Comparison of ENCODE assay signal across 14 cellular contexts in genomic region chr5:142507528-142507927, GRCh38.
A peak's percentile ranks its signal among the peaks of the same experiment; 100 is the strongest.
DNase-seq lines count a peak whose midpoint lies in the region; ATAC-seq, FAIRE-seq and TF ChIP-seq lines count a peak whose summit lies in the region.
"Had no signal": no experiment of that assay in that cellular context is flagged by ENCODE, and none has a peak within 500 bp of the region (broad histone marks: within the 10 kb centered on the region; RNA-seq: fewer than 3 reads in every experiment).

No MANE protein-coding gene starts in this region.

- H3K36me3 ChIP-seq in HepG2 (replicated peaks in 1 of 2; ENCODE audit: control insufficient read depth in 1 of 2, insufficient read depth in 2 of 2, low read length in 2 of 2) (no peaks in the 10 kb centered on the region; a peak in 1 of 5 replicates), right lobe of liver (no peaks in the 10 kb centered on the region), subcutaneous abdominal adipose tissue (ENCODE audit: control insufficient read depth in 5 of 5, insufficient read depth in 5 of 5, low read length in 5 of 5) (no peaks in the 10 kb centered on the region), gastroesophageal sphincter (no peaks in the 10 kb centered on the region)
- H3K36me3 ChIP-seq: BLaER1 had no signal

- H3K79me2 ChIP-seq in HepG2 (ENCODE audit: insufficient read depth, low read length), result no peaks in the 10 kb centered on the region

- H3K4me2 ChIP-seq in HepG2 (ENCODE audit: low read depth, low read length), result peak overlapping the region; percentile 50
- H3K4me2 ChIP-seq: BLaER1 had no signal

- ATAC-seq in HepG2 (peak; percentile 75), right lobe of liver (no peak), HG03439 (IDR thresholded peaks at IDR 0.05; ENCODE audit: unreplicated experiment) (peak; percentile 59), foreskin keratinocyte (peak; percentile 79), gastroesophageal sphincter (no peak), HG03378 (IDR thresholded peaks at IDR 0.05; ENCODE audit: unreplicated experiment) (no peak)
- ATAC-seq: Panc1 had no signal

- H3K4me3 ChIP-seq in HepG2 (replicated peaks in 1 of 3; ENCODE audit: insufficient read depth in 1 of 3, low read depth in 2 of 3, low read length in 3 of 3) (no peak overlapping the region), right lobe of liver (no peak overlapping the region), subcutaneous abdominal adipose tissue (ENCODE audit: low read depth in 1 of 5, low read length in 5 of 5) (peak overlapping the region in 3 of 5 donors; percentile 5 to 22 (median 8)), gastroesophageal sphincter (peak overlapping the region in 1 of 2 donors; percentile 2)
- H3K4me3 ChIP-seq: BLaER1 had no signal

- FAIRE-seq in HepG2 (lab: Jason Lieb, UNC), result no peak
- FAIRE-seq: endothelial cell of umbilical vein had no signal

- intact Hi-C loops in HepG2 (cut with micrococcal nuclease; ENCODE audit: unreplicated experiment) (no loop called here), right lobe of liver (cut with DNase I) (no loop called here)

- TF ChIP-seq RAD21 in HepG2 (CRISPR knock-in tag; IDR thresholded peaks at IDR 0.05), result no peak

- no peak overlapping the region for H3K27ac ChIP-seq in HepG2 (ENCODE audit: extremely low read length, insufficient read depth, low read length)
- peak overlapping the region in 1 of 3 donors; percentile 62 for H3K27ac ChIP-seq in right lobe of liver
- no peak overlapping the region for H3K27ac ChIP-seq in foreskin keratinocyte
- H3K27ac ChIP-seq in subcutaneous abdominal adipose tissue (ENCODE audit: low read depth, low read length), result peak overlapping the region; percentile 64
- H3K27ac ChIP-seq in gastroesophageal sphincter, result peak overlapping the region in 2 of 4 donors; percentile 53 to 61
- H3K27ac ChIP-seq: BLaER1, HL-60 had no signal

- H3K27me3 ChIP-seq in HepG2 (ENCODE audit: control insufficient read depth in 1 of 2, insufficient read depth in 2 of 2, low read length in 2 of 2) (no peaks in the 10 kb centered on the region), right lobe of liver (no peaks in the 10 kb centered on the region), foreskin keratinocyte (no peaks in the 10 kb centered on the region), subcutaneous abdominal adipose tissue (ENCODE audit: control insufficient read depth in 5 of 5, insufficient read depth in 4 of 5, low read length in 5 of 5) (no peaks in the 10 kb centered on the region), gastroesophageal sphincter (no peaks in the 10 kb centered on the region)
- H3K27me3 ChIP-seq: BLaER1 had no signal

- in situ Hi-C loops in HepG2 (cut with HindIII; ENCODE audit: extremely low pct_ligation_motif_present, low pct_unique_long_range_greater_than_20kb), result no loop called here

- no TSS peak for BruUV-seq in HepG2 (replicated peaks; lab: Mats Ljungman, UMichigan)

- TF ChIP-seq EP300 in HepG2 (IDR thresholded peaks at IDR 0.05; ENCODE audit: low read depth in 2 of 2, low read length in 2 of 2), result no peak
- no peak for TF ChIP-seq EP300 in HepG2 (CRISPR knock-in tag; IDR thresholded peaks at IDR 0.05; ENCODE audit: borderline replicate concordance)
- TF ChIP-seq EP300 in gastroesophageal sphincter (IDR thresholded peaks at IDR 0.05), result no peak

- TF ChIP-seq CTCF in HepG2 (CRISPR knock-in tag; IDR thresholded peaks at IDR 0.05), result no peak
- no peak for TF ChIP-seq CTCF in right lobe of liver (IDR thresholded peaks at IDR 0.05)
- TF ChIP-seq CTCF in foreskin keratinocyte (conservative IDR thresholded peaks at IDR 0.05), result no peak
- no peak for TF ChIP-seq CTCF in gastroesophageal sphincter (IDR thresholded peaks at IDR 0.05)

- CTCF ChIA-PET in HepG2 (lab: Yijun Ruan, JAX; ENCODE audit: low intra/inter-chr PET ratio, low total read pairs), result no interaction called here

- POLR2A ChIA-PET in HepG2 (lab: Yijun Ruan, JAX), result no interaction called here

- no peak overlapping the region for H3K9ac ChIP-seq in HepG2 (ENCODE audit: insufficient read depth, low read depth, low read length)
- no peak overlapping the region for H3K9ac ChIP-seq in subcutaneous abdominal adipose tissue (ENCODE audit: low read length in 5 of 5)
- H3K9ac ChIP-seq: BLaER1 had no signal

- H4K20me1 ChIP-seq in HepG2 (ENCODE audit: insufficient read depth, low read length), result no peaks in the 10 kb centered on the region
- H4K20me1 ChIP-seq: BLaER1 had no signal

- TF ChIP-seq POLR2A in HepG2 (IDR thresholded peaks at IDR 0.05; ENCODE audit: insufficient read depth in 1 of 2, low read depth in 2 of 2, low read length in 2 of 2) (no peak), right lobe of liver (IDR thresholded peaks at IDR 0.05) (no peak), gastroesophageal sphincter (IDR thresholded peaks at IDR 0.05) (no peak)

- H3K9me3 ChIP-seq in HepG2 (ENCODE audit: low read length) (no peaks in the 10 kb centered on the region), right lobe of liver (no peaks in the 10 kb centered on the region), subcutaneous abdominal adipose tissue (ENCODE audit: control insufficient read depth in 5 of 5, low read length in 5 of 5) (no peaks in the 10 kb centered on the region), gastroesophageal sphincter (no peaks in the 10 kb centered on the region)
- H3K9me3 ChIP-seq: BLaER1 had no signal

- WGBS in HepG2 (ENCODE audit: low lambda C conversion rate), result 39% methylated on average over 9 of the region's 9 CpGs
- WGBS in right lobe of liver (ENCODE audit: insufficient coverage, low coverage, low lambda C conversion rate, missing lambda C conversion rate), result 74% methylated on average over 8 of the region's 9 CpGs
- 61 to 67% methylated on average over 3 to 9 of the region's 9 CpGs for WGBS in gastroesophageal sphincter (ENCODE audit: low coverage in 1 of 2), 2 donors

- H3K4me1 ChIP-seq in HepG2 (ENCODE audit: insufficient read depth, low read length), result peaks cover 49% of the 10 kb centered on the region
- H3K4me1 ChIP-seq in right lobe of liver, result peaks cover 0 to 47% (median 18%) of the 10 kb centered on the region in 4 donors
- H3K4me1 ChIP-seq in foreskin keratinocyte, result peaks cover 16% of the 10 kb centered on the region
- peaks cover 2 to 33% (median 26%) of the 10 kb centered on the region in 5 donors for H3K4me1 ChIP-seq in subcutaneous abdominal adipose tissue (ENCODE audit: control insufficient read depth in 5 of 5, insufficient read depth in 5 of 5, low read length in 5 of 5)
- peaks cover 0 to 38% (median 5%) of the 10 kb centered on the region in 3 donors for H3K4me1 ChIP-seq in gastroesophageal sphincter
- H3K4me1 ChIP-seq: BLaER1 had no signal

- peak; percentile 39 for DNase-seq in HepG2 (ENCODE audit: low spot score)
- no peak for DNase-seq in right lobe of liver
- peak in 1 of 2 donors; percentile 39 for DNase-seq in foreskin keratinocyte
- no peak for DNase-seq in activated gamma-delta T cell (lab: John Stamatoyannopoulos, UW)
- DNase-seq: aorta, NCI-H2029 treated with DMSO at 0.1 percent for 48 hours had no signal

- no peak overlapping the region for H2AFZ ChIP-seq in HepG2 (ENCODE audit: low read length)

TF ChIP-seq in HepG2, 621 proteins besides CTCF, POLR2A, EP300 and RAD21:
- TF ChIP-seq RFX1 (IDR thresholded peaks at IDR 0.05) (peak; percentile 16; the same call in 1 of the 2 replicates), ZBTB49 (CRISPR knock-in tag; IDR thresholded peaks at IDR 0.05; ENCODE audit: borderline replicate concordance) (no peak), NFE2L2 (IDR thresholded peaks at IDR 0.05; ENCODE audit: low read length) (peak; percentile 75; the same call in 1 of the 2 replicates), HOMEZ (CRISPR knock-in tag; IDR thresholded peaks at IDR 0.05; ENCODE audit: low read depth) (peak; percentile 44; the same call in 1 of the 2 replicates)
TF ChIP-seq in HepG2: peak in this region for 3.

Comparison
In these comparisons a context has a peak if more than half of its experiments do, and no peak if none do; other contexts are left out.
1. ATAC-seq: peak in HepG2 (single experiment), HG03439 (single experiment) and foreskin keratinocyte (single experiment); none in right lobe of liver (0 of 4), gastroesophageal sphincter (single experiment) and HG03378 (single experiment).
2. H3K4me3 ChIP-seq: peak in subcutaneous abdominal adipose tissue (3 of 5); none in HepG2 (0 of 3) and right lobe of liver (0 of 3).